Comparison of ENCODE assay signal across 1 cellular context in genomic region chr7:157396316-157397035, GRCh38.
TF ChIP-seq lines count a peak whose summit lies in the region.

No MANE protein-coding gene starts in this region.

TF ChIP-seq in WTC11, 78 proteins besides CTCF, POLR2A, EP300 and RAD21 (continued from another document):
- no peak for TF ChIP-seq E2F1 (CRISPR knock-in tag; IDR thresholded peaks at IDR 0.05)
- TF ChIP-seq ATF3 (CRISPR knock-in tag; conservative IDR thresholded peaks at IDR 0.05), result no peak
- no peak for TF ChIP-seq RORB (CRISPR knock-in tag; IDR thresholded peaks at IDR 0.05)
- TF ChIP-seq CBFB (CRISPR knock-in tag; IDR thresholded peaks at IDR 0.05; ENCODE audit: low read depth), result no peak
- no peak for TF ChIP-seq ZNF138 (CRISPR knock-in tag; conservative IDR thresholded peaks at IDR 0.05)
- no peak for TF ChIP-seq IRF1 (CRISPR knock-in tag; IDR thresholded peaks at IDR 0.05)
TF ChIP-seq in WTC11: peak in this region for 0.
